Comparison of ENCODE assay signal across 9 cellular contexts in genomic region chr19:1490020-1490310, GRCh38. TPM values are rescaled to one million over a fixed set of nuclear protein-coding genes. Genes with fewer than 3 reads are reported as not detected.
A peak's percentile ranks its signal among the peaks of the same experiment; 100 is the strongest.
DNase-seq lines count a peak whose midpoint lies in the region; ATAC-seq and TF ChIP-seq lines count a peak whose summit lies in the region.
"Had no signal": no experiment of that assay in that cellular context is flagged by ENCODE, and none has a peak within 500 bp of the region (broad histone marks: within the 10 kb centered on the region; RNA-seq: fewer than 3 reads in every experiment).

No MANE protein-coding gene starts in this region.

- H3K27ac ChIP-seq in SK-N-SH (ENCODE audit: low read depth in 2 of 2, low read length in 1 of 2): peak overlapping the region; percentile 61 to 91; a peak in 2 of 4 replicates
- peak overlapping the region; percentile 53 for H3K27ac ChIP-seq in stomach smooth muscle (ENCODE audit: low read length)

- H3K27me3 ChIP-seq in SK-N-SH (ENCODE audit: insufficient read depth) (no peaks in the 10 kb centered on the region), stomach smooth muscle (ENCODE audit: control insufficient read depth in 1 of 2, insufficient read depth in 2 of 2, low read length in 2 of 2) (peaks cover 13 to 14% of the 10 kb centered on the region in 2 donors)

- H3K4me1 ChIP-seq in SK-N-SH (ENCODE audit: control insufficient read depth in 1 of 2, insufficient read depth in 2 of 2, low read depth in 1 of 2, low read length in 1 of 2) (peaks cover 5 to 18% of the 10 kb centered on the region in 2 experiments; a peak in 2 of 4 replicates), stomach smooth muscle (ENCODE audit: control insufficient read depth, insufficient read depth, low read length) (peaks cover 19% of the 10 kb centered on the region)

- peak overlapping the region; percentile 77 for H3K4me3 Mint-ChIP-seq in activated T-helper 17 cell treated with anti-CD3 and anti-CD28 coated beads, Interleukin-2, amount 50 U/mL, for 72 hours
- peak overlapping the region; percentile 48 to 68 (median 60) for H3K4me3 Mint-ChIP-seq in immature natural killer cell

- peak overlapping the region; percentile 93 for H3K4me2 ChIP-seq in SK-N-SH

- H3K9me2 ChIP-seq in SK-N-SH: no peaks in the 10 kb centered on the region

- DNase-seq in SK-N-SH (no peak), immature natural killer cell (no peak), NCI-H1436 (lab: John Stamatoyannopoulos, UW) (no peak), G401 (ENCODE audit: low spot score) (no peak)

- in situ Hi-C loops in G401 (cut with HindIII; ENCODE audit: low sequenced_read_pairs): no loop called here

- TF ChIP-seq RAD21 in SK-N-SH (IDR thresholded peaks at IDR 0.05; ENCODE audit: low read length): no peak

- TF ChIP-seq CTCF in SK-N-SH (IDR thresholded peaks at IDR 0.05): no peak

- H3K36me3 ChIP-seq in SK-N-SH (replicated peaks in 1 of 2; ENCODE audit: control insufficient read depth in 1 of 2, insufficient read depth in 2 of 2, low read length in 1 of 2): no peaks in the 10 kb centered on the region
- H3K36me3 ChIP-seq in stomach smooth muscle (ENCODE audit: control insufficient read depth in 2 of 2, insufficient read depth in 2 of 2, low read length in 2 of 2): no peaks in the 10 kb centered on the region

- H3K9ac ChIP-seq in SK-N-SH (peak overlapping the region; percentile 70), stomach smooth muscle (ENCODE audit: low read length in 2 of 2) (peak overlapping the region; percentile 63 to 71)

- no peaks in the 10 kb centered on the region for H3K9me3 Mint-ChIP-seq in activated T-helper 17 cell treated with anti-CD3 and anti-CD28 coated beads, Interleukin-2, amount 50 U/mL, for 72 hours
- no peaks in the 10 kb centered on the region for H3K9me3 Mint-ChIP-seq in immature natural killer cell
- H3K9me3 Mint-ChIP-seq: activated T-helper 1 cell treated with anti-CD3 and anti-CD28 coated beads, Interleukin-12 subunit alpha, Interleukin-12 subunit beta, Interleukin-2, Interleukin-4 antibody, amounts not matched to agents 30 ng/mL and 10 ng/mL and 1 ng/mL, durations not matched to agents 14 hours and 24 hours and 36 hours had no signal

- H3K79me2 ChIP-seq in SK-N-SH (ENCODE audit: insufficient read depth): no peaks in the 10 kb centered on the region

- no peak for TF ChIP-seq EP300 in SK-N-SH (IDR thresholded peaks at IDR 0.05; ENCODE audit: borderline replicate concordance in 1 of 2, low read depth in 1 of 2, low read length in 1 of 2)

- H4K20me1 ChIP-seq in SK-N-SH (ENCODE audit: insufficient read depth): no peaks in the 10 kb centered on the region

- H2AFZ ChIP-seq in SK-N-SH (ENCODE audit: low read depth): peak overlapping the region; percentile 99

- H3F3A ChIP-seq in SK-N-SH (replicated peaks; ENCODE audit: insufficient read depth): no peaks in the 10 kb centered on the region

- peaks cover 4% of the 10 kb centered on the region for H3K4me1 Mint-ChIP-seq in activated T-helper 17 cell treated with anti-CD3 and anti-CD28 coated beads, Interleukin-2, amount 50 U/mL, for 72 hours
- peaks cover 12 to 14% of the 10 kb centered on the region in 2 donors for H3K4me1 Mint-ChIP-seq in immature natural killer cell

- no peaks in the 10 kb centered on the region for H3K36me3 Mint-ChIP-seq in activated T-helper 17 cell treated with anti-CD3 and anti-CD28 coated beads, Interleukin-2, amount 50 U/mL, for 72 hours (ENCODE audit: low read depth)
- H3K36me3 Mint-ChIP-seq in immature natural killer cell: no peaks in the 10 kb centered on the region

- no peaks in the 10 kb centered on the region for H3K27me3 Mint-ChIP-seq in activated T-helper 17 cell treated with anti-CD3 and anti-CD28 coated beads, Interleukin-2, amount 50 U/mL, for 72 hours
- peaks cover 6 to 9% (median 6%) of the 10 kb centered on the region in 3 donors for H3K27me3 Mint-ChIP-seq in immature natural killer cell (ENCODE audit: low read depth in 3 of 3)

- ATAC-seq in SK-N-SH treated with all-trans-retinoic acid at 6 μM for 48 hours: no peak
- no peak for ATAC-seq in activated T-helper 17 cell treated with anti-CD3 and anti-CD28 coated beads, Interleukin-2, amount 50 U/mL, for 72 hours (replicated peaks)
- no peak for ATAC-seq in GM21447 (IDR thresholded peaks at IDR 0.05; ENCODE audit: unreplicated experiment)

- H3K4me3 ChIP-seq in SK-N-SH (ENCODE audit: low read depth in 2 of 2, low read length in 1 of 2) (peak overlapping the region; percentile 66 to 69), stomach smooth muscle (ENCODE audit: low read length in 2 of 2) (peak overlapping the region; percentile 79 to 80)

- POLR2A ChIA-PET in SK-N-SH (lab: Yijun Ruan, JAX): no interaction called here

- no peak overlapping the region for H3K27ac Mint-ChIP-seq in activated T-helper 17 cell treated with anti-CD3 and anti-CD28 coated beads, Interleukin-2, amount 50 U/mL, for 72 hours
- peak overlapping the region in 1 of 6 donors; percentile 30 for H3K27ac Mint-ChIP-seq in immature natural killer cell

- CTCF ChIA-PET in SK-N-SH (lab: Yijun Ruan, JAX): interaction anchor here (2.0 kb wide), 1 partner anchor 45 kb away, joined by 4 read pairs; no protein-coding TSS in a partner anchor

- H3K9me3 ChIP-seq in SK-N-SH (no peaks in the 10 kb centered on the region), stomach smooth muscle (ENCODE audit: control insufficient read depth in 2 of 2, low read length in 2 of 2) (no peaks in the 10 kb centered on the region)

- 3% methylated on average over 8 of the region's 15 CpGs for WGBS in SK-N-SH (ENCODE audit: low lambda C conversion rate)

TF ChIP-seq in SK-N-SH, 30 proteins besides CTCF, POLR2A, EP300 and RAD21 (continues in another document):
- TF ChIP-seq, protein P1, sequence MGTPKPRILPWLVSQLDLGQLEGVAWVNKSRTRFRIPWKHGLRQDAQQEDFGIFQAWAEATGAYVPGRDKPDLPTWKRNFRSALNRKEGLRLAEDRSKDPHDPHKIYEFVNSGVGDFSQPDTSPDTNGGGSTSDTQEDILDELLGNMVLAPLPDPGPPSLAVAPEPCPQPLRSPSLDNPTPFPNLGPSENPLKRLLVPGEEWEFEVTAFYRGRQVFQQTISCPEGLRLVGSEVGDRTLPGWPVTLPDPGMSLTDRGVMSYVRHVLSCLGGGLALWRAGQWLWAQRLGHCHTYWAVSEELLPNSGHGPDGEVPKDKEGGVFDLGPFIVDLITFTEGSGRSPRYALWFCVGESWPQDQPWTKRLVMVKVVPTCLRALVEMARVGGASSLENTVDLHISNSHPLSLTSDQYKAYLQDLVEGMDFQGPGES (IDR thresholded peaks at IDR 0.05; ENCODE audit: low read depth, low read length): no peak

TF ChIP-seq in SK-N-SH treated with all-trans-retinoic acid at 6 μM for 48 hours, 23 proteins besides CTCF, POLR2A, EP300 and RAD21 (continues in another document):
- no peak for TF ChIP-seq ZNF8 (CRISPR knock-in tag; IDR thresholded peaks at IDR 0.05)

RNA-seq across cellular contexts. Expression of gene PCSK4, which starts 0.2 kb away (rescaled TPM):
- polyA plus RNA-seq in SK-N-SH (2012; rRNA removed): 5.8 and 6.6 TPM in 2 replicates
- 1.1 and 1.5 TPM in 2 replicates for polyA plus RNA-seq in SK-N-SH (2012; cell fraction: cytosol; rRNA removed)
- polyA plus RNA-seq in SK-N-SH (2012; cell fraction: nucleus; rRNA removed): 69.2 and 138 TPM in 2 replicates
- 1 to 10 TPM; 2.4 to 7.8 TPM for total RNA-seq in activated T-helper 17 cell treated with anti-CD3 and anti-CD28 coated beads, Interleukin-2, amount 50 U/mL, for 72 hours
- polyA plus RNA-seq in immature natural killer cell: under 1 TPM in 2 of 3 donors, not detected in 1; 0.25 to 0.33 TPM
- 1.8 and 9.2 TPM in 2 replicates for total RNA-seq in G401 (2014; rRNA removed; shearing (Covaris generic))

RNA-seq across cellular contexts. Expression of gene REEP6, which starts 1.0 kb away (rescaled TPM):
- polyA plus RNA-seq in SK-N-SH (2012; rRNA removed) (6.8 and 9.1 TPM in 2 replicates), immature natural killer cell (1 to 10 TPM; 4.0 to 7.1 (median 6.4) TPM)
- polyA plus RNA-seq in SK-N-SH (2012; cell fraction: cytosol; rRNA removed): 4.0 and 5.0 TPM in 2 replicates
- 5.8 and 6.7 TPM in 2 replicates for polyA plus RNA-seq in SK-N-SH (2012; cell fraction: nucleus; rRNA removed)
- total RNA-seq in activated T-helper 17 cell treated with anti-CD3 and anti-CD28 coated beads, Interleukin-2, amount 50 U/mL, for 72 hours: 1 to 10 TPM; 1.7 to 2.2 TPM
- 18.4 and 20.6 TPM in 2 replicates for total RNA-seq in G401 (2014; rRNA removed; shearing (Covaris generic))

RNA-seq across cellular contexts. Expression of gene C19orf25, which starts 10.9 kb away (rescaled TPM):
- polyA plus RNA-seq in SK-N-SH (2012; rRNA removed) (23.4 and 25.3 TPM in 2 replicates), immature natural killer cell (10 to 100 TPM; 57.4 to 61.6 (median 61.2) TPM)
- 11.5 and 20.3 TPM in 2 replicates for polyA plus RNA-seq in SK-N-SH (2012; cell fraction: cytosol; rRNA removed)
- polyA plus RNA-seq in SK-N-SH (2012; cell fraction: nucleus; rRNA removed): 27.2 and 30.6 TPM in 2 replicates
- 10 to 100 TPM; 36.5 to 37.2 TPM for total RNA-seq in activated T-helper 17 cell treated with anti-CD3 and anti-CD28 coated beads, Interleukin-2, amount 50 U/mL, for 72 hours
- 86.7 and 90.0 TPM in 2 replicates for total RNA-seq in G401 (2014; rRNA removed; shearing (Covaris generic))

RNA-seq across cellular contexts. Expression of gene ADAMTSL5, which starts 22.9 kb away (rescaled TPM):
- 5.7 and 6.3 TPM in 2 replicates for polyA plus RNA-seq in SK-N-SH (2012; rRNA removed)
- 2.8 and 3.8 TPM in 2 replicates for polyA plus RNA-seq in SK-N-SH (2012; cell fraction: cytosol; rRNA removed)
- 26.7 and 27.1 TPM in 2 replicates for polyA plus RNA-seq in SK-N-SH (2012; cell fraction: nucleus; rRNA removed)
- 1 to 10 TPM; 3.0 to 3.9 TPM for total RNA-seq in activated T-helper 17 cell treated with anti-CD3 and anti-CD28 coated beads, Interleukin-2, amount 50 U/mL, for 72 hours
- under 1 TPM in 1 of 3 donors, not detected in 2; 0.43 TPM for polyA plus RNA-seq in immature natural killer cell
- 0.62 and 2.1 TPM in 2 replicates for total RNA-seq in G401 (2014; rRNA removed; shearing (Covaris generic))

RNA-seq across cellular contexts. Expression of gene PLK5, which starts 33.9 kb away (rescaled TPM):
- polyA plus RNA-seq in SK-N-SH (2012; rRNA removed) (0.03 TPM in 1 of 2 replicates, not detected in the other), immature natural killer cell (not detected)
- polyA plus RNA-seq in SK-N-SH (2012; cell fraction: cytosol; rRNA removed): not detected in 2 replicates
- 0.35 and 0.39 TPM in 2 replicates for polyA plus RNA-seq in SK-N-SH (2012; cell fraction: nucleus; rRNA removed)
- not detected for total RNA-seq in activated T-helper 17 cell treated with anti-CD3 and anti-CD28 coated beads, Interleukin-2, amount 50 U/mL, for 72 hours
- total RNA-seq in G401 (2014; rRNA removed; shearing (Covaris generic)): not detected in 2 replicates
- total RNA-seq: activated T-helper 1 cell treated with anti-CD3 and anti-CD28 coated beads, Interleukin-12 subunit alpha, Interleukin-12 subunit beta, Interleukin-2, Interleukin-4 antibody, amounts not matched to agents 30 ng/mL and 10 ng/mL and 1 ng/mL, durations not matched to agents 14 hours and 24 hours and 36 hours had no signal
